In genomic region chr9:136204838-136205706, GRCh38 we compare ENCODE assay signal across 10 cellular contexts. TPM values are rescaled to one million over a fixed set of nuclear protein-coding genes. Genes with fewer than 3 reads are reported as not detected.
DNase-seq lines count a peak whose midpoint lies in the region; ATAC-seq, FAIRE-seq and TF ChIP-seq lines count a peak whose summit lies in the region.
"Had no signal": no experiment of that assay in that cellular context is flagged by ENCODE, and none has a peak within 500 bp of the region (broad histone marks: within the 10 kb centered on the region; RNA-seq: fewer than 3 reads in every experiment).

Gene LHX3, minus strand, starts transcription at chr9:136205128. Its CDS starts 116 bp downstream, at chr9:136205012.

- peaks cover 41% of the 10 kb centered on the region; the same call in 1 of the 2 replicates for H4K20me1 ChIP-seq in HepG2 (ENCODE audit: insufficient read depth, low read length)

- H3K9ac ChIP-seq in adipocyte (ENCODE audit: low read length) (no peak within 1 kb of the TSS), HepG2 (ENCODE audit: insufficient read depth, low read depth, low read length) (no peak within 1 kb of the TSS)

- TF ChIP-seq CTCF in GM13976 (IDR thresholded peaks at IDR 0.05; ENCODE audit: borderline replicate concordance, control extremely low read depth, extremely low read depth, insufficient read depth, missing control alignments): no peak
- no peak for TF ChIP-seq CTCF in HepG2 (CRISPR knock-in tag; IDR thresholded peaks at IDR 0.05)
- no peak for TF ChIP-seq CTCF in coronary artery (IDR thresholded peaks at IDR 0.05)

- H3K27ac ChIP-seq in HepG2 (ENCODE audit: extremely low read length, insufficient read depth, low read length): no peak within 1 kb of the TSS
- H3K27ac ChIP-seq in coronary artery: no peak within 1 kb of the TSS

- H3K36me3 ChIP-seq in adipocyte (ENCODE audit: control insufficient read depth, insufficient read depth, low read length, severe bottlenecking) (peaks cover 5% of the 10 kb centered on the region), HepG2 (replicated peaks in 1 of 2; ENCODE audit: control insufficient read depth in 1 of 2, insufficient read depth in 2 of 2, low read length in 2 of 2) (peaks cover 6 to 14% of the 10 kb centered on the region in 2 experiments; a peak in 4 of 5 replicates)

- ATAC-seq in HepG2 (peak; percentile 58), HG02981 (IDR thresholded peaks at IDR 0.05; ENCODE audit: unreplicated experiment) (no peak)

- DNase-seq in AG20443 (ENCODE audit: low spot score) (peak; percentile 83), GM13976 (ENCODE audit: low spot score) (peak; percentile 77), adipocyte (ENCODE audit: low read depth) (peak; percentile 62), HepG2 (ENCODE audit: low spot score) (no peak), HT-29 (ENCODE audit: low spot score) (no peak), HTR-8/SVneo (ENCODE audit: insufficient read length, low spot score) (no peak), coronary artery (ENCODE audit: low spot score) (no peak)

- H3K4me3 ChIP-seq in adipocyte (ENCODE audit: low read length): no peak within 1 kb of the TSS
- H3K4me3 ChIP-seq in HepG2 (replicated peaks in 1 of 3; ENCODE audit: insufficient read depth in 1 of 3, low read depth in 2 of 3, low read length in 3 of 3): no peak within 1 kb of the TSS
- H3K4me3 ChIP-seq in coronary artery: no peak within 1 kb of the TSS

- TF ChIP-seq POLR2A in HepG2 (IDR thresholded peaks at IDR 0.05; ENCODE audit: insufficient read depth in 1 of 2, low read depth in 2 of 2, low read length in 2 of 2): no peak

- POLR2A ChIA-PET in HepG2 (lab: Yijun Ruan, JAX): no interaction called here

- CTCF ChIA-PET in HepG2 (lab: Yijun Ruan, JAX; ENCODE audit: low intra/inter-chr PET ratio, low total read pairs): no interaction called here

- no peaks in the 10 kb centered on the region for H3K79me2 ChIP-seq in HepG2 (ENCODE audit: insufficient read depth, low read length)

- H3K4me2 ChIP-seq in HepG2 (ENCODE audit: low read depth, low read length): no peak within 1 kb of the TSS

- no peak within 1 kb of the TSS for H2AFZ ChIP-seq in HepG2 (ENCODE audit: low read length)

- no TSS peak for BruUV-seq in HepG2 (replicated peaks; lab: Mats Ljungman, UMichigan)

- no peak for TF ChIP-seq RAD21 in HepG2 (CRISPR knock-in tag; IDR thresholded peaks at IDR 0.05)

- in situ Hi-C loops in GM13976 (cut with MboI; ENCODE audit: low sequenced_read_pairs, unreplicated experiment): no loop called here
- in situ Hi-C loops in HepG2 (cut with HindIII; ENCODE audit: extremely low pct_ligation_motif_present, low pct_unique_long_range_greater_than_20kb): no loop called here

- 26% methylated on average over 14 of the region's 70 CpGs for WGBS in HepG2 (ENCODE audit: low lambda C conversion rate)

- FAIRE-seq in HepG2 (lab: Jason Lieb, UNC) (no peak), HTR-8/SVneo (lab: Jason Lieb, UNC) (no peak)

- H3K9me3 ChIP-seq in adipocyte (ENCODE audit: control insufficient read depth, low read length) (no peaks in the 10 kb centered on the region), HepG2 (ENCODE audit: low read length) (no peaks in the 10 kb centered on the region)

- intact Hi-C loops in HepG2 (cut with micrococcal nuclease; ENCODE audit: unreplicated experiment): no loop called here

- H3K4me1 ChIP-seq in adipocyte (ENCODE audit: control insufficient read depth, insufficient read depth, low read length) (no peaks in the 10 kb centered on the region), HepG2 (ENCODE audit: insufficient read depth, low read length) (peaks cover 12% of the 10 kb centered on the region)

- TF ChIP-seq EP300 in HepG2 (IDR thresholded peaks at IDR 0.05; ENCODE audit: low read depth in 2 of 2, low read length in 2 of 2) (no peak), HepG2 (CRISPR knock-in tag; IDR thresholded peaks at IDR 0.05; ENCODE audit: borderline replicate concordance) (no peak)

- H3K27me3 ChIP-seq in adipocyte (replicated peaks; ENCODE audit: control insufficient read depth, insufficient read depth, low read length) (peaks cover 28% of the 10 kb centered on the region), HepG2 (ENCODE audit: control insufficient read depth in 1 of 2, insufficient read depth in 2 of 2, low read length in 2 of 2) (peaks cover 7 to 36% of the 10 kb centered on the region in 2 experiments; a peak in 4 of 5 replicates)

TF ChIP-seq in HepG2, 621 proteins besides CTCF, POLR2A, EP300 and RAD21 (continues in another document):
- TF ChIP-seq HBP1 (CRISPR knock-in tag; IDR thresholded peaks at IDR 0.05; ENCODE audit: low read depth): no peak
- no peak for TF ChIP-seq NFYB (CRISPR knock-in tag; IDR thresholded peaks at IDR 0.05)
- TF ChIP-seq ZNF280D (CRISPR knock-in tag; IDR thresholded peaks at IDR 0.05): no peak
- peak; percentile 65; the same call in 1 of the 2 replicates for TF ChIP-seq MAF1 (CRISPR knock-in tag; IDR thresholded peaks at IDR 0.05; ENCODE audit: borderline replicate concordance)
- TF ChIP-seq ISX (CRISPR knock-in tag; conservative IDR thresholded peaks at IDR 0.05): 0 out of 2 replicates have a peak, but pooled peaks have one; percentile 40
- 0 out of 2 replicates have a peak, but pooled peaks have one; percentile 48 for TF ChIP-seq ZBTB43 (CRISPR knock-in tag; conservative IDR thresholded peaks at IDR 0.05)
- TF ChIP-seq KLF6 (CRISPR knock-in tag; IDR thresholded peaks at IDR 0.05): 0 out of 2 replicates have a peak, but pooled peaks have one; percentile 57

RNA-seq across cellular contexts. Expression of gene LHX3, which starts in this region (rescaled TPM):
- total RNA-seq in HepG2 (2016; rRNA removed; fragmentation: Illumina TruSeq; extraction: Trizol): not detected in 2 replicates
- total RNA-seq in HepG2 (2016; cell fraction: cytosol; rRNA removed; fragmentation: Illumina TruSeq; extraction: Trizol; ENCODE audit: low read depth): not detected in 2 replicates
- not detected in 2 replicates for total RNA-seq in HepG2 (2016; cell fraction: insoluble cytoplasmic fraction; rRNA removed; fragmentation: Illumina TruSeq; extraction: Trizol)
- total RNA-seq in HepG2 (2016; cell fraction: membrane; rRNA removed; fragmentation: Illumina TruSeq; extraction: Trizol): not detected in 2 replicates
- not detected in 2 replicates for total RNA-seq in HepG2 (2016; cell fraction: nucleus; rRNA removed; fragmentation: Illumina TruSeq; extraction: Trizol)
- polyA plus RNA-seq in HepG2 (2011; rRNA removed): not detected in 2 replicates
- polyA plus RNA-seq in HepG2 (2011; cell fraction: cytosol; rRNA removed): not detected in 2 replicates
- 0.03 TPM in 1 of 2 replicates, not detected in the other for polyA plus RNA-seq in HepG2 (2011; cell fraction: nucleus; rRNA removed)
- polyA plus RNA-seq in HepG2 (2012): not detected in 2 replicates
- polyA plus RNA-seq in HepG2 (2016; cell fraction: cytosol; fragmentation: Illumina TruSeq; extraction: Trizol; ENCODE audit: low read depth): not detected in 2 replicates
- polyA plus RNA-seq in HepG2 (2016; cell fraction: insoluble cytoplasmic fraction; fragmentation: Illumina TruSeq; extraction: Trizol; ENCODE audit: low read depth): not detected in 2 replicates
- not detected in 2 replicates for polyA plus RNA-seq in HepG2 (2016; cell fraction: membrane; fragmentation: Illumina TruSeq; extraction: Trizol; ENCODE audit: low read depth)
- polyA plus RNA-seq in HepG2 (2016; cell fraction: nucleus; fragmentation: Illumina TruSeq; extraction: Trizol; ENCODE audit: insufficient read depth, low read depth): not detected in 2 replicates
- 0.05 TPM in 1 of 2 replicates, not detected in the other for polyA minus RNA-seq in HepG2 (2011; rRNA and poly(A)+ RNA removed; ENCODE audit: low replicate concordance)
- not detected in 2 replicates for polyA minus RNA-seq in HepG2 (2011; cell fraction: cytosol; rRNA and poly(A)+ RNA removed)
- 0.13 TPM in 1 of 2 replicates, not detected in the other for polyA minus RNA-seq in HepG2 (2011; cell fraction: nucleus; rRNA and poly(A)+ RNA removed)
- not detected in 2 replicates for total RNA-seq in HT-29 (2014; rRNA removed; shearing (Covaris generic))
- total RNA-seq: chondrocyte, skeletal muscle tissue had no signal

Comparison
In these comparisons a context has a peak if more than half of its experiments do, and no peak if none do; other contexts are left out.
1. Peak in ATAC-seq in HepG2; RNA of the gene not detected or under 1 TPM.
2. DNase-seq: peak in AG20443 (single experiment), GM13976 (single experiment) and adipocyte (single experiment); none in HepG2 (single experiment), HT-29 (single experiment), HTR-8/SVneo (single experiment) and coronary artery (single experiment).